In the genomic region with DNA sequence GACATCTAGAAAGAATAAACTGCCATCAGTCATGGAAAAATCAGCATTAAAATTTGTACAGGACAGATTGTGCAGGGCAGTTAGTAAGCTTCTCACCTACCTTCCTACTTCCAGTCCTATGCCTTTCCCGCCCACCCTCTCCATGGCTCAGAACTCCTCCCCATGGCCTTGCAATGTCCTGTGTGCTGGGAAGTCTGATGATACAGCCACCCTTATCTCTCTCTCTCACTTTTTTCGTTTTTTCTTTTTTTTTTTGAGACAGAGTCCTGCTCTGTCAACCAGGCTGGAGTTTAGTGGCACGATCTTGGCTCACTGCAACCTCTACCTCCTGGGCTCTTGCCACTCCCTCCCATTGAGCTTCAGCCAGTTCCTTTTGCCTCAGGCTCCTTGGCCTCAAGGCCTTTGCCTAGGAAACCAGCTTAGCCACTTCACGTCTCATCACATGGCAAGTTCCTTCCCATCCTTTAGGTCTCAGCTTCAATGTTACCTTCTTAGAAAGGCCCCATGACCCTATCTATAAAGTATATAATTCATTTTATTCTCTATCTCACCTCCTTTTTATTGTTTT, we compare ENCODE assay signal across 14 cellular contexts.
A peak's percentile ranks its signal among the peaks of the same experiment; 100 is the strongest.
DNase-seq lines count a peak whose midpoint lies in the region; ATAC-seq, FAIRE-seq and TF ChIP-seq lines count a peak whose summit lies in the region.
"Had no signal": no experiment of that assay in that cellular context is flagged by ENCODE, and none has a peak within 500 bp of the region (broad histone marks: within the 10 kb centered on the region; RNA-seq: fewer than 3 reads in every experiment).

No MANE protein-coding gene starts in this region.

- intact Hi-C loops in adrenal gland (cut with DNase I), result no loop called here
- intact Hi-C loops in testis (cut with DNase I; ENCODE audit: low total_unique reads), result no loop called here

- no peak for FAIRE-seq in frontal cortex (lab: Jason Lieb, UNC)
- FAIRE-seq: GM12878, GM18507 had no signal

- DNase-seq in ELF-1 (ENCODE audit: low read depth, low spot score) (peak; percentile 60), NCI-H69 (lab: John Stamatoyannopoulos, UW) (peak; percentile 0), adrenal gland (peak in 6 of 7 donors; percentile 39 to 76 (median 54)), testis (peak; percentile 58), frontal cortex (ENCODE audit: low spot score in 2 of 2) (no peak)
- DNase-seq in activated effector memory CD4-positive, alpha-beta T cell treated with Interleukin-2 at 50 U/mL for 16 hours, result no peak
- DNase-seq: C1 segment of cervical spinal cord; Calu3; CD4-positive, alpha-beta T cell; DMS 273 treated with DMSO at 0.1 percent for 48 hours had no signal

- H3K4me3 ChIP-seq in adrenal gland, result no peak overlapping the region
- H3K4me3 ChIP-seq in testis, result no peak overlapping the region
- H3K4me3 ChIP-seq: GM12878 had no signal

- no peak for ATAC-seq in HG03342 (IDR thresholded peaks at IDR 0.05; ENCODE audit: unreplicated experiment)
- ATAC-seq: GM12878, HCT116 had no signal

- no peak overlapping the region for H3K27ac ChIP-seq in adrenal gland
- no peak overlapping the region for H3K27ac ChIP-seq in testis

- H3K4me1 ChIP-seq in adrenal gland (replicated peaks in 1 of 2) (no peaks in the 10 kb centered on the region), testis (no peaks in the 10 kb centered on the region)

- H3K36me3 ChIP-seq in adrenal gland (replicated peaks in 1 of 2), result no peaks in the 10 kb centered on the region
- H3K36me3 ChIP-seq in testis (ENCODE audit: low read depth, missing control alignments), result no peaks in the 10 kb centered on the region

- TF ChIP-seq POLR2A in adrenal gland (IDR thresholded peaks at IDR 0.05), result no peak
- TF ChIP-seq POLR2A in testis (IDR thresholded peaks at IDR 0.05), result no peak

- WGBS in adrenal gland, 4 donors, result 23 to 38% (median 31%) methylated on average over 4 of the region's 4 CpGs
- WGBS in testis, 2 donors, result 53 to 55% methylated on average over 4 of the region's 4 CpGs

- H3K27me3 ChIP-seq in adrenal gland, result no peaks in the 10 kb centered on the region
- no peaks in the 10 kb centered on the region for H3K27me3 ChIP-seq in testis

- TF ChIP-seq CTCF in adrenal gland (IDR thresholded peaks at IDR 0.05) (no peak), testis (IDR thresholded peaks at IDR 0.05) (no peak)

- H3K9me3 ChIP-seq in adrenal gland (replicated peaks in 1 of 3) (no peaks in the 10 kb centered on the region), testis (no peaks in the 10 kb centered on the region)

Comparison
In these comparisons a context has a peak if more than half of its experiments do, and no peak if none do; other contexts are left out.
1. DNase-seq: peak in ELF-1 (single experiment), NCI-H69 (single experiment), adrenal gland (6 of 7) and testis (single experiment); none in activated effector memory CD4-positive, alpha-beta T cell treated with Interleukin-2 at 50 U/mL for 16 hours (single experiment) and frontal cortex (0 of 2).